8 cellular contexts compared by ENCODE assay signal in the genomic region with DNA sequence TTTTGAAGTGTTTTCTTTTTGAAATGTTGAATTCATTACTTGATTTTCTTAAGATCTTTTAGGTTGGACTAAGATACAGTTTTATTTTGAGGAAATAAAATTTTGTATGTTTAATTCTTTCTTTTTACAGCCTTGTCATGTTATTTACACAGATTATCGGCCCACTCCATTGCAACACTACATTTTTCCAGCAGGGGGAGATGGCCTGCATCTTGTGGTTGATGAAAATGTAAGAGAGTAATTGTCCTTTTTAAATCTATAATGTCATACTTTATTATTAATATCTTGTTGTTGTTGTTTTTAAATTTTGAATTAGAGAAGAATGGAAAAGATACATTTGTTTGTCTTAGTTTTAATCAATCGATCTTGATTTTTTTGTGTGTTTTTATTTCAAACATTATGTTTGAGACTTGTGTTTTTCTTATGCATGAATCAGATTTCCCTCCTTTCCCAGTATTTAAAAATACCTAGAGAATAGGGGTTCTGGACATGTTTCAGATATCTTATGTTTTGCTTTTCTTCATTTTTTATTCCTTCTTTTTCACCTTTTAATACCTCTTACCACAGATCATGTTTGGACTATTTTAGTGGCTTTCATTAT. TPM values are rescaled to one million over a fixed set of nuclear protein-coding genes. Genes with fewer than 3 reads are reported as not detected.
DNase-seq lines count a peak whose midpoint lies in the region; ATAC-seq and TF ChIP-seq lines count a peak whose summit lies in the region.

No MANE protein-coding gene starts in this region.

- TF ChIP-seq CTCF in AG09309 (IDR thresholded peaks at IDR 0.05; ENCODE audit: control insufficient read depth, insufficient read depth, low read depth, low read length, missing control alignments): peak; percentile 79
- TF ChIP-seq CTCF in GM13977 (IDR thresholded peaks at IDR 0.05; ENCODE audit: extremely low read depth, insufficient read depth, missing control alignments): peak; percentile 83
- TF ChIP-seq CTCF in RWPE2 (IDR thresholded peaks at IDR 0.05; ENCODE audit: poor library complexity, severe bottlenecking): peak; percentile 98
- TF ChIP-seq CTCF in prostate gland (IDR thresholded peaks at IDR 0.05): peak; percentile 52 to 87 (median 83)

- 0 out of 3 replicates have a peak, but pooled peaks have one; percentile 41 for ATAC-seq in RWPE2 (ENCODE audit: low read depth)
- ATAC-seq in HG02885 (IDR thresholded peaks at IDR 0.05; ENCODE audit: poor library complexity, unreplicated experiment): no peak
- no peak for ATAC-seq in GM19467 (IDR thresholded peaks at IDR 0.05; ENCODE audit: unreplicated experiment)

- in situ Hi-C loops in GM13977 (cut with MboI; ENCODE audit: low pct_unique_long_range_greater_than_20kb, low sequenced_read_pairs, unreplicated experiment): loop anchor here (10.0 kb wide), 1 partner anchor 340 kb away; no protein-coding TSS in a partner anchor

- intact Hi-C loops in prostate gland (cut with DNase I): loop anchor here (5.0 kb wide), 1 partner anchor 348 kb away; no protein-coding TSS in a partner anchor

- TF ChIP-seq POLR2A in prostate gland (IDR thresholded peaks at IDR 0.05): no peak

- H3K4me1 ChIP-seq in RWPE2 (ENCODE audit: insufficient read depth, poor library complexity, severe bottlenecking) (no peaks in the 10 kb centered on the region), prostate gland (replicated peaks) (no peaks in the 10 kb centered on the region)

- no peak overlapping the region for H3K27ac ChIP-seq in RWPE2 (ENCODE audit: poor library complexity, severe bottlenecking)
- no peak overlapping the region for H3K27ac ChIP-seq in prostate gland

- H3K36me3 ChIP-seq in RWPE2 (ENCODE audit: low read depth) (peaks cover 97% of the 10 kb centered on the region), prostate gland (no peaks in the 10 kb centered on the region)

- no peak overlapping the region for H3K4me3 ChIP-seq in AG09309 (ENCODE audit: control insufficient read depth, low read depth, low read length)
- H3K4me3 ChIP-seq in RWPE2 (ENCODE audit: severe bottlenecking): no peak overlapping the region
- H3K4me3 ChIP-seq in prostate gland: no peak overlapping the region

- H3K9me3 ChIP-seq in RWPE2 (ENCODE audit: severe bottlenecking): no peaks in the 10 kb centered on the region
- H3K9me3 ChIP-seq in prostate gland: no peaks in the 10 kb centered on the region

- DNase-seq in AG09309 (ENCODE audit: low read depth) (no peak), GM13977 (ENCODE audit: low spot score) (no peak), RWPE2 (ENCODE audit: low spot score) (no peak), germinal center (ENCODE audit: low spot score) (peak; percentile 26), prostate gland (ENCODE audit: low spot score) (peak; percentile 74)
- peak; percentile 3 to 41 (median 17) for DNase-seq in activated naive CD4-positive, alpha-beta T cell (lab: John Stamatoyannopoulos, UW)

- 42% methylated on average over 2 of the region's 2 CpGs for WGBS in prostate gland

- H3K27me3 ChIP-seq in RWPE2 (ENCODE audit: insufficient read depth, poor library complexity, severe bottlenecking): no peaks in the 10 kb centered on the region
- H3K27me3 ChIP-seq in prostate gland (replicated peaks; ENCODE audit: insufficient read depth): no peaks in the 10 kb centered on the region

RNA-seq across cellular contexts. Expression of a gene that starts 36.7 kb away (rescaled TPM):
- total RNA-seq in prostate gland: 10 to 100 TPM; 46.6 to 73.5 TPM

RNA-seq across cellular contexts. Expression of a gene that starts 37.0 kb away (rescaled TPM):
- total RNA-seq in prostate gland: 10 to 100 TPM; 24.9 to 28.2 TPM

Comparison
In these comparisons a context has a peak if more than half of its experiments do, and no peak if none do; other contexts are left out.
1. DNase-seq: peak in activated naive CD4-positive, alpha-beta T cell (4 of 4), germinal center (single experiment) and prostate gland (single experiment); none in AG09309 (single experiment), GM13977 (single experiment) and RWPE2 (single experiment).
2. Peak in every context shown above with its lines, with median percentiles within 50 percentile points of each other: CTCF ChIP-seq.